In genomic region chr2:62199392-62200125, GRCh38 we compare ENCODE assay signal across 10 cellular contexts. TPM values are rescaled to one million over a fixed set of nuclear protein-coding genes. Genes with fewer than 3 reads are reported as not detected.
DNase-seq lines count a peak whose midpoint lies in the region; ATAC-seq and TF ChIP-seq lines count a peak whose summit lies in the region.
"Had no signal": no experiment of that assay in that cellular context is flagged by ENCODE, and none has a peak within 500 bp of the region (broad histone marks: within the 10 kb centered on the region; RNA-seq: fewer than 3 reads in every experiment).

No MANE protein-coding gene starts in this region.

- ATAC-seq in natural killer cell (no peak), GM18505 (IDR thresholded peaks at IDR 0.05; ENCODE audit: unreplicated experiment) (no peak), HG02885 (IDR thresholded peaks at IDR 0.05; ENCODE audit: poor library complexity, unreplicated experiment) (no peak)

- H3K4me1 Mint-ChIP-seq in activated naive CD8-positive, alpha-beta T cell treated with anti-CD3 and anti-CD28 coated beads for 36 hours = peaks cover 57% of the 10 kb centered on the region
- peaks cover 70 to 71% of the 10 kb centered on the region in 2 donors for H3K4me1 Mint-ChIP-seq in natural killer cell

- DNase-seq in NB4 (ENCODE audit: low read depth) (peak; percentile 72), natural killer cell (no peak), cerebellum (ENCODE audit: low spot score) (no peak), RKO (ENCODE audit: low spot score) (no peak)
- DNase-seq in activated naive CD8-positive, alpha-beta T cell treated with anti-CD3 and anti-CD28 coated beads for 36 hours = no peak
- DNase-seq: NCI-H226 had no signal

- H3K4me3 ChIP-seq in GM08714 (ENCODE audit: low read length) (peak overlapping the region; percentile 100), NB4 (ENCODE audit: low read depth, low read length) (peak overlapping the region; percentile 39)
- H3K4me3 ChIP-seq: adrenal gland had no signal

- peak overlapping the region; percentile 97 for H3K27ac Mint-ChIP-seq in activated naive CD8-positive, alpha-beta T cell treated with anti-CD3 and anti-CD28 coated beads for 36 hours
- H3K27ac Mint-ChIP-seq in natural killer cell = peak overlapping the region; percentile 56 to 82

- intact Hi-C loops in natural killer cell (cut with micrococcal nuclease) = loop anchor here (5.0 to 10.0 kb wide), 2 partner anchors 108 to 215 kb away; no protein-coding TSS in a partner anchor

- no peaks in the 10 kb centered on the region for H3K27me3 Mint-ChIP-seq in activated naive CD8-positive, alpha-beta T cell treated with anti-CD3 and anti-CD28 coated beads for 36 hours
- no peaks in the 10 kb centered on the region for H3K27me3 Mint-ChIP-seq in natural killer cell (ENCODE audit: low read depth in 2 of 2)

- TF ChIP-seq POLR2A in NB4 (IDR thresholded peaks at IDR 0.05; ENCODE audit: extremely low read depth, insufficient read length) = no peak
- TF ChIP-seq POLR2A in GM18505 (IDR thresholded peaks at IDR 0.05; ENCODE audit: borderline replicate concordance, extremely low read depth, insufficient read depth, insufficient read length) = no peak

- H3K4me3 Mint-ChIP-seq in activated naive CD8-positive, alpha-beta T cell treated with anti-CD3 and anti-CD28 coated beads for 36 hours = peak overlapping the region; percentile 89
- H3K4me3 Mint-ChIP-seq in natural killer cell = peak overlapping the region; percentile 82

- TF ChIP-seq CTCF in NB4 (IDR thresholded peaks at IDR 0.05; ENCODE audit: low read depth, low read length) = no peak
- TF ChIP-seq CTCF in natural killer cell (IDR thresholded peaks at IDR 0.05) = no peak

- H3K36me3 Mint-ChIP-seq in activated naive CD8-positive, alpha-beta T cell treated with anti-CD3 and anti-CD28 coated beads for 36 hours = peaks cover 46% of the 10 kb centered on the region
- H3K36me3 Mint-ChIP-seq in natural killer cell = no peaks in the 10 kb centered on the region

- H3K9me3 Mint-ChIP-seq in activated naive CD8-positive, alpha-beta T cell treated with anti-CD3 and anti-CD28 coated beads for 36 hours = peaks cover 3% of the 10 kb centered on the region
- no peaks in the 10 kb centered on the region for H3K9me3 Mint-ChIP-seq in natural killer cell

RNA-seq across cellular contexts. Expression of gene B3GNT2, which starts 3.6 kb away (rescaled TPM):
- total RNA-seq in activated naive CD8-positive, alpha-beta T cell treated with anti-CD3 and anti-CD28 coated beads for 36 hours = 10 to 100 TPM; 67.3 to 68.7 TPM
- total RNA-seq in natural killer cell (10 to 100 TPM; 51.9 to 68.0 (median 54.0) TPM), cerebellum (9.9 TPM)
